Comparison of ENCODE assay signal across 17 cellular contexts in genomic region chr10:90999512-91000172, GRCh38.
DNase-seq lines count a peak whose midpoint lies in the region; ATAC-seq lines count a peak whose summit lies in the region.
"Had no signal": no experiment of that assay in that cellular context is flagged by ENCODE, and none has a peak within 500 bp of the region (broad histone marks: within the 10 kb centered on the region; RNA-seq: fewer than 3 reads in every experiment).

No MANE protein-coding gene starts in this region.

- DNase-seq in activated naive CD8-positive, alpha-beta T cell treated with anti-CD3 and anti-CD28 coated beads, Interleukin-2, amount 50 U/mL, for 24 hours, result no peak
- DNase-seq in activated naive CD8-positive, alpha-beta T cell treated with anti-CD3 and anti-CD28 coated beads for 36 hours, result no peak
- no peak for DNase-seq in activated T-cell treated with anti-CD3 and anti-CD28 coated beads, Interleukin-2, amount 50 U/mL, for 72 hours
- DNase-seq in NCI-H2196 treated with DMSO at 0.1 percent for 48 hours (lab: John Stamatoyannopoulos, UW; ENCODE audit: unreplicated experiment), result no peak
- no peak for DNase-seq in RKO (ENCODE audit: low spot score)
- DNase-seq: activated CD4-positive, alpha-beta T cell treated with anti-CD3 and anti-CD28 coated beads for 1 hour; activated T-cell treated with anti-CD3 and anti-CD28 coated beads, Interleukin-2, amount 50 U/mL, for 24 hours; CD8-positive, alpha-beta memory T cell; GF-D8; IMR-90; mucosa of descending colon; NCI-H1092 treated with DMSO at 0.1 percent for 48 hours; Peyer's patch; T-helper 1 cell had no signal

- no peaks in the 10 kb centered on the region for H3K36me3 Mint-ChIP-seq in activated naive CD8-positive, alpha-beta T cell treated with anti-CD3 and anti-CD28 coated beads, Interleukin-2, amount 50 U/mL, for 24 hours (ENCODE audit: low read depth)
- H3K36me3 Mint-ChIP-seq in activated naive CD8-positive, alpha-beta T cell treated with anti-CD3 and anti-CD28 coated beads for 36 hours, result no peaks in the 10 kb centered on the region
- H3K36me3 Mint-ChIP-seq in stimulated activated memory B cell treated with anti-CD40 and anti-IgM and Interleukin-4, amounts not matched to agents 10 μg/mL and 1 μg/mL and 100 μg/mL, for 72 hours, result peaks cover 17% of the 10 kb centered on the region
- no peaks in the 10 kb centered on the region for H3K36me3 Mint-ChIP-seq in activated T-cell treated with anti-CD3 and anti-CD28 coated beads, Interleukin-2, amount 50 U/mL, for 72 hours (ENCODE audit: insufficient read depth in 2 of 2)
- H3K36me3 Mint-ChIP-seq: CD8-positive, alpha-beta memory T cell had no signal

- peaks cover 9% of the 10 kb centered on the region for H3K4me1 Mint-ChIP-seq in activated naive CD8-positive, alpha-beta T cell treated with anti-CD3 and anti-CD28 coated beads, Interleukin-2, amount 50 U/mL, for 24 hours
- peaks cover 2% of the 10 kb centered on the region for H3K4me1 Mint-ChIP-seq in activated naive CD8-positive, alpha-beta T cell treated with anti-CD3 and anti-CD28 coated beads for 36 hours
- peaks cover 61% of the 10 kb centered on the region for H3K4me1 Mint-ChIP-seq in stimulated activated memory B cell treated with anti-CD40 and anti-IgM and Interleukin-4, amounts not matched to agents 10 μg/mL and 1 μg/mL and 100 μg/mL, for 72 hours
- H3K4me1 Mint-ChIP-seq in activated T-cell treated with anti-CD3 and anti-CD28 coated beads, Interleukin-2, amount 50 U/mL, for 72 hours (ENCODE audit: low read depth), result no peaks in the 10 kb centered on the region
- H3K4me1 Mint-ChIP-seq: CD8-positive, alpha-beta memory T cell had no signal

- no peaks in the 10 kb centered on the region for H3K9me3 Mint-ChIP-seq in activated naive CD8-positive, alpha-beta T cell treated with anti-CD3 and anti-CD28 coated beads, Interleukin-2, amount 50 U/mL, for 24 hours
- peaks cover under 1% of the 10 kb centered on the region for H3K9me3 Mint-ChIP-seq in activated naive CD8-positive, alpha-beta T cell treated with anti-CD3 and anti-CD28 coated beads for 36 hours
- H3K9me3 Mint-ChIP-seq in stimulated activated memory B cell treated with anti-CD40 and anti-IgM and Interleukin-4, amounts not matched to agents 10 μg/mL and 1 μg/mL and 100 μg/mL, for 72 hours, result no peaks in the 10 kb centered on the region
- H3K9me3 Mint-ChIP-seq in activated T-cell treated with anti-CD3 and anti-CD28 coated beads, Interleukin-2, amount 50 U/mL, for 72 hours, result no peaks in the 10 kb centered on the region
- H3K9me3 Mint-ChIP-seq: activated T-cell treated with anti-CD3 and anti-CD28 coated beads, Interleukin-2, amount 50 U/mL, for 24 hours; CD8-positive, alpha-beta memory T cell had no signal

- ATAC-seq in activated naive CD8-positive, alpha-beta T cell treated with anti-CD3 and anti-CD28 coated beads, Interleukin-2, amount 50 U/mL, for 24 hours, result no peak
- ATAC-seq in GM21619 (IDR thresholded peaks at IDR 0.05; ENCODE audit: unreplicated experiment) (peak; percentile 52), HG03135 (IDR thresholded peaks at IDR 0.05; ENCODE audit: unreplicated experiment) (peak; percentile 68)
- peak; percentile 90 for ATAC-seq in stimulated activated memory B cell treated with anti-CD40 and anti-IgM and Interleukin-4, amounts not matched to agents 10 μg/mL and 1 μg/mL and 100 μg/mL, for 72 hours
- ATAC-seq in activated T-cell treated with anti-CD3 and anti-CD28 coated beads, Interleukin-2, amount 50 U/mL, for 72 hours (replicated peaks in 1 of 2), result no peak
- ATAC-seq: mucosa of descending colon had no signal

- H3K27ac Mint-ChIP-seq in activated naive CD8-positive, alpha-beta T cell treated with anti-CD3 and anti-CD28 coated beads, Interleukin-2, amount 50 U/mL, for 24 hours, result peak overlapping the region; percentile 55
- no peak overlapping the region for H3K27ac Mint-ChIP-seq in activated naive CD8-positive, alpha-beta T cell treated with anti-CD3 and anti-CD28 coated beads for 36 hours
- H3K27ac Mint-ChIP-seq in stimulated activated memory B cell treated with anti-CD40 and anti-IgM and Interleukin-4, amounts not matched to agents 10 μg/mL and 1 μg/mL and 100 μg/mL, for 72 hours, result peak overlapping the region; percentile 70
- no peak overlapping the region for H3K27ac Mint-ChIP-seq in activated T-cell treated with anti-CD3 and anti-CD28 coated beads, Interleukin-2, amount 50 U/mL, for 72 hours
- H3K27ac Mint-ChIP-seq: activated T-cell treated with anti-CD3 and anti-CD28 coated beads, Interleukin-2, amount 50 U/mL, for 24 hours had no signal

- H3K27me3 Mint-ChIP-seq in activated naive CD8-positive, alpha-beta T cell treated with anti-CD3 and anti-CD28 coated beads, Interleukin-2, amount 50 U/mL, for 24 hours, result no peaks in the 10 kb centered on the region
- no peaks in the 10 kb centered on the region for H3K27me3 Mint-ChIP-seq in activated naive CD8-positive, alpha-beta T cell treated with anti-CD3 and anti-CD28 coated beads for 36 hours
- no peaks in the 10 kb centered on the region for H3K27me3 Mint-ChIP-seq in stimulated activated memory B cell treated with anti-CD40 and anti-IgM and Interleukin-4, amounts not matched to agents 10 μg/mL and 1 μg/mL and 100 μg/mL, for 72 hours
- H3K27me3 Mint-ChIP-seq in activated T-cell treated with anti-CD3 and anti-CD28 coated beads, Interleukin-2, amount 50 U/mL, for 72 hours (ENCODE audit: low read depth), result peaks cover 8% of the 10 kb centered on the region

- H3K4me3 Mint-ChIP-seq in activated naive CD8-positive, alpha-beta T cell treated with anti-CD3 and anti-CD28 coated beads, Interleukin-2, amount 50 U/mL, for 24 hours, result no peak overlapping the region
- no peak overlapping the region for H3K4me3 Mint-ChIP-seq in activated naive CD8-positive, alpha-beta T cell treated with anti-CD3 and anti-CD28 coated beads for 36 hours
- peak overlapping the region; percentile 29 for H3K4me3 Mint-ChIP-seq in stimulated activated memory B cell treated with anti-CD40 and anti-IgM and Interleukin-4, amounts not matched to agents 10 μg/mL and 1 μg/mL and 100 μg/mL, for 72 hours
- H3K4me3 Mint-ChIP-seq in activated T-cell treated with anti-CD3 and anti-CD28 coated beads, Interleukin-2, amount 50 U/mL, for 72 hours, result no peak overlapping the region
- H3K4me3 Mint-ChIP-seq: activated T-cell treated with anti-CD3 and anti-CD28 coated beads, Interleukin-2, amount 50 U/mL, for 24 hours; CD8-positive, alpha-beta memory T cell had no signal

Comparison
In these comparisons a context has a peak if more than half of its experiments do, and no peak if none do; other contexts are left out.
1. H3K27ac Mint-ChIP-seq: peak in activated naive CD8-positive, alpha-beta T cell treated with anti-CD3 and anti-CD28 coated beads, Interleukin-2, amount 50 U/mL, for 24 hours (single experiment) and stimulated activated memory B cell treated with anti-CD40 and anti-IgM and Interleukin-4, amounts not matched to agents 10 μg/mL and 1 μg/mL and 100 μg/mL, for 72 hours (single experiment); none in activated naive CD8-positive, alpha-beta T cell treated with anti-CD3 and anti-CD28 coated beads for 36 hours (single experiment) and activated T-cell treated with anti-CD3 and anti-CD28 coated beads, Interleukin-2, amount 50 U/mL, for 72 hours (single experiment).
2. ATAC-seq: peak in GM21619 (single experiment), HG03135 (single experiment) and stimulated activated memory B cell treated with anti-CD40 and anti-IgM and Interleukin-4, amounts not matched to agents 10 μg/mL and 1 μg/mL and 100 μg/mL, for 72 hours (single experiment); none in activated naive CD8-positive, alpha-beta T cell treated with anti-CD3 and anti-CD28 coated beads, Interleukin-2, amount 50 U/mL, for 24 hours (single experiment) and activated T-cell treated with anti-CD3 and anti-CD28 coated beads, Interleukin-2, amount 50 U/mL, for 72 hours (0 of 2).